In the genomic region with DNA sequence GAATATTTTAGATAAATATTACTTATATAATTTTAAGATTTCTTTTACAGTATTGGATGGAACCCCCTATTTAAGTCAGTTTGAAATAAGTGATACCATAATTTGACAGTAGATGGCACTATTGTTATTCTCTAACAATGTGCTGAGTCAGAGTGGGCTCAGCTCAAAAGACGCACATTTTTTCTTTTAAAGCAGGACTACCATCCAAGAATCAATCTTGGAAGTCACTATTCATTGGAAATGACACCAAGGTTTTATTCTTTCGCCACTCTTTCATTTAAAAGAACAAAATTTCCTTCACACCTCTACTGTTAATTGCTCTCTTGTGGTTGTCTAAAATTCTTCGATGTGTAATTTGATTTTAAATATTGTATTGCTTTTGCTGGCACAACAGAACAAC, we compare ENCODE assay signal across 8 cellular contexts. TPM values are rescaled to one million over a fixed set of nuclear protein-coding genes. Genes with fewer than 3 reads are reported as not detected.
DNase-seq lines count a peak whose midpoint lies in the region; ATAC-seq, FAIRE-seq and TF ChIP-seq lines count a peak whose summit lies in the region.

No MANE protein-coding gene starts in this region.

- ATAC-seq in activated CD4-positive, CD25-positive, alpha-beta regulatory T cell treated with anti-CD3 and anti-CD28 coated beads, Interleukin-2, amount 50 U/mL, for 24 hours: peak; percentile 70 to 79

- H3K36me3 ChIP-seq in H7 (replicated peaks; ENCODE audit: control insufficient read depth, insufficient read depth, low read length): no peaks in the 10 kb centered on the region
- no peaks in the 10 kb centered on the region for H3K36me3 ChIP-seq in Karpas-422 (ENCODE audit: insufficient read depth, low read length)

- no peaks in the 10 kb centered on the region for H3K9me2 ChIP-seq in Karpas-422 (replicated peaks; ENCODE audit: insufficient read depth, low read length)

- H3K4me3 ChIP-seq in H7 (ENCODE audit: insufficient read depth, low read depth, low read length) (no peak overlapping the region), Karpas-422 (ENCODE audit: low read length) (no peak overlapping the region)

- H3K4me2 ChIP-seq in Karpas-422 (ENCODE audit: low read depth, low read length, poor library complexity, severe bottlenecking): no peak overlapping the region

- no peaks in the 10 kb centered on the region for H4K20me1 ChIP-seq in Karpas-422 (ENCODE audit: insufficient read depth, low read depth, low read length)

- H3K27me3 ChIP-seq in H7 (ENCODE audit: control insufficient read depth, insufficient read depth, low read length): no peaks in the 10 kb centered on the region
- no peaks in the 10 kb centered on the region for H3K27me3 ChIP-seq in Karpas-422 (ENCODE audit: low read length)

- no peaks in the 10 kb centered on the region for H3K27me3 Mint-ChIP-seq in endothelial cell (ENCODE audit: unreplicated experiment)
- peaks cover 6% of the 10 kb centered on the region for H3K27me3 Mint-ChIP-seq in activated naive CD4-positive, alpha-beta T cell treated with anti-CD3 and anti-CD28 coated beads, Interleukin-2, amount 10 ng/mL, durations not matched to agents 7 days and 5 days

- DNase-seq in activated CD4-positive, CD25-positive, alpha-beta regulatory T cell treated with anti-CD3 and anti-CD28 coated beads, Interleukin-2, amount 50 U/mL, for 72 hours: no peak
- DNase-seq in H7 (peak; percentile 21), Karpas-422 (peak; percentile 88), RCC 7860 (ENCODE audit: low spot score) (peak; percentile 48), endothelial cell (ENCODE audit: low spot score) (no peak), middle frontal gyrus (ENCODE audit: extremely low spot score, low spot score) (peak; percentile 54)
- no peak for DNase-seq in activated naive CD4-positive, alpha-beta T cell treated with anti-CD3 and anti-CD28 coated beads, Interleukin-2, amount 10 ng/mL, durations not matched to agents 7 days and 5 days

- no peaks in the 10 kb centered on the region for H3K4me1 Mint-ChIP-seq in endothelial cell (ENCODE audit: unreplicated experiment)
- no peaks in the 10 kb centered on the region for H3K4me1 Mint-ChIP-seq in activated naive CD4-positive, alpha-beta T cell treated with anti-CD3 and anti-CD28 coated beads, Interleukin-2, amount 10 ng/mL, durations not matched to agents 7 days and 5 days

- TF ChIP-seq CTCF in endothelial cell (IDR thresholded peaks at IDR 0.05; ENCODE audit: unreplicated experiment): peak; percentile 85

- H3K9ac ChIP-seq in Karpas-422 (ENCODE audit: low read length): no peak overlapping the region

- no peak overlapping the region for H2AFZ ChIP-seq in Karpas-422 (ENCODE audit: low read length)

- H3K36me3 Mint-ChIP-seq in endothelial cell (ENCODE audit: low read depth, unreplicated experiment): no peaks in the 10 kb centered on the region
- H3K36me3 Mint-ChIP-seq in activated naive CD4-positive, alpha-beta T cell treated with anti-CD3 and anti-CD28 coated beads, Interleukin-2, amount 10 ng/mL, durations not matched to agents 7 days and 5 days: no peaks in the 10 kb centered on the region

- CTCF ChIA-PET in activated naive CD4-positive, alpha-beta T cell treated with anti-CD3 and anti-CD28 coated beads, Interleukin-2, amount 10 ng/mL, durations not matched to agents 7 days and 5 days (lab: Charles Lee): interaction anchor here (0.7 kb wide), 1 partner anchor 9 kb away, joined by 3 read pairs; no protein-coding TSS in a partner anchor

- peak; percentile 83 for FAIRE-seq in RCC 7860 (lab: Jason Lieb, UNC)

- no peaks in the 10 kb centered on the region for H3K79me2 ChIP-seq in Karpas-422 (ENCODE audit: low read length)

- H3K27ac Mint-ChIP-seq in endothelial cell (ENCODE audit: unreplicated experiment): no peak overlapping the region
- H3K27ac Mint-ChIP-seq in activated naive CD4-positive, alpha-beta T cell treated with anti-CD3 and anti-CD28 coated beads, Interleukin-2, amount 10 ng/mL, durations not matched to agents 7 days and 5 days: no peak overlapping the region

- no peaks in the 10 kb centered on the region for H3K9me3 ChIP-seq in Karpas-422 (ENCODE audit: low read length)

- no peak overlapping the region for H3K27ac ChIP-seq in Karpas-422 (ENCODE audit: low read length)

- no peak overlapping the region for H3K4me3 Mint-ChIP-seq in endothelial cell (ENCODE audit: unreplicated experiment)
- no peak overlapping the region for H3K4me3 Mint-ChIP-seq in activated naive CD4-positive, alpha-beta T cell treated with anti-CD3 and anti-CD28 coated beads, Interleukin-2, amount 10 ng/mL, durations not matched to agents 7 days and 5 days

- H3K9me3 Mint-ChIP-seq in endothelial cell (ENCODE audit: unreplicated experiment): no peaks in the 10 kb centered on the region
- no peaks in the 10 kb centered on the region for H3K9me3 Mint-ChIP-seq in activated naive CD4-positive, alpha-beta T cell treated with anti-CD3 and anti-CD28 coated beads, Interleukin-2, amount 10 ng/mL, durations not matched to agents 7 days and 5 days

- H3K4me1 ChIP-seq in Karpas-422 (ENCODE audit: low read length): no peaks in the 10 kb centered on the region

RNA-seq across cellular contexts. Expression of a gene that starts 32.6 kb away (rescaled TPM):
- total RNA-seq in H7 (2014; rRNA removed; shearing (Covaris generic)): 17.2 and 23.3 TPM in 2 replicates
- 38.2 and 67.8 TPM in 2 replicates for total RNA-seq in Karpas-422 (2014; rRNA removed; shearing (Covaris generic); ENCODE audit: low replicate concordance)
- 14.4 TPM for total RNA-seq in endothelial cell (ENCODE audit: unreplicated experiment)

Comparison
In these comparisons a context has a peak if more than half of its experiments do, and no peak if none do; other contexts are left out.
1. DNase-seq: peak in H7 (single experiment), Karpas-422 (single experiment), RCC 7860 (single experiment) and middle frontal gyrus (single experiment); none in activated CD4-positive, CD25-positive, alpha-beta regulatory T cell treated with anti-CD3 and anti-CD28 coated beads, Interleukin-2, amount 50 U/mL, for 72 hours (single experiment), endothelial cell (single experiment) and activated naive CD4-positive, alpha-beta T cell treated with anti-CD3 and anti-CD28 coated beads, Interleukin-2, amount 10 ng/mL, durations not matched to agents 7 days and 5 days (single experiment).